In genomic region chr20:22563062-22563965, GRCh38 we compare ENCODE assay signal across 1 cellular context.
TF ChIP-seq lines count a peak whose summit lies in the region.

No MANE protein-coding gene starts in this region.

TF ChIP-seq in HepG2, 621 proteins besides CTCF, POLR2A, EP300 and RAD21 (continued from another document and continues in another):
- TF ChIP-seq TFDP2 (CRISPR knock-in tag; IDR thresholded peaks at IDR 0.05) (no peak), HNF1B (CRISPR knock-in tag; IDR thresholded peaks at IDR 0.05) (peak; percentile 46; the same call in 1 of the 2 replicates), KLF12 (CRISPR knock-in tag; IDR thresholded peaks at IDR 0.05; ENCODE audit: borderline replicate concordance) (peak; percentile 64), GATAD2A (CRISPR knock-in tag; IDR thresholded peaks at IDR 0.05) (peak; percentile 77), CHCHD3 (CRISPR knock-in tag; IDR thresholded peaks at IDR 0.05) (no peak), KLF16 (CRISPR knock-in tag; IDR thresholded peaks at IDR 0.05) (0 out of 4 replicates have a peak, but pooled peaks of 1 of the 2 experiments have one; percentile 16), MIER2 (CRISPR knock-in tag; IDR thresholded peaks at IDR 0.05) (no peak), ZNF546 (CRISPR knock-in tag; conservative IDR thresholded peaks at IDR 0.05) (no peak), CBFB (CRISPR knock-in tag; IDR thresholded peaks at IDR 0.05) (no peak), HOXD1 (CRISPR knock-in tag; IDR thresholded peaks at IDR 0.05) (0 out of 2 replicates have a peak, but pooled peaks have one; percentile 25), ZNF687 (CRISPR knock-in tag; IDR thresholded peaks at IDR 0.05) (peak; percentile 24; the same call in 1 of the 2 replicates), SAP130 (CRISPR knock-in tag; IDR thresholded peaks at IDR 0.05; ENCODE audit: low read depth) (peak; percentile 26; the same call in 1 of the 2 replicates), RBAK (CRISPR knock-in tag; IDR thresholded peaks at IDR 0.05) (no peak), FOXJ3 (CRISPR knock-in tag; IDR thresholded peaks at IDR 0.05; ENCODE audit: borderline replicate concordance) (peak; percentile 77), ZFP90 (CRISPR knock-in tag; IDR thresholded peaks at IDR 0.05; ENCODE audit: borderline replicate concordance) (0 out of 2 replicates have a peak, but pooled peaks have one; percentile 23), MEIS2 (CRISPR knock-in tag; IDR thresholded peaks at IDR 0.05) (0 out of 2 replicates have a peak, but pooled peaks have one; percentile 33), EZH2 (conservative IDR thresholded peaks at IDR 0.05; ENCODE audit: low read depth, low read length) (no peak), CREM (IDR thresholded peaks at IDR 0.05) (0 out of 2 replicates have a peak, but pooled peaks have one; percentile 28), CREM (CRISPR knock-in tag; IDR thresholded peaks at IDR 0.05) (no peak), POGZ (CRISPR knock-in tag; IDR thresholded peaks at IDR 0.05) (0 out of 2 replicates have a peak, but pooled peaks have one; percentile 44), KDM2A (CRISPR knock-in tag; IDR thresholded peaks at IDR 0.05; ENCODE audit: borderline replicate concordance, low read depth) (peak; percentile 39; the same call in 1 of the 2 replicates), TMF1 (CRISPR knock-in tag; IDR thresholded peaks at IDR 0.05; ENCODE audit: low read depth) (0 out of 2 replicates have a peak, but pooled peaks have one; percentile 65), SOX6 (IDR thresholded peaks at IDR 0.05) (no peak), SOX6 (CRISPR knock-in tag; IDR thresholded peaks at IDR 0.05) (peak; percentile 60; the same call in 1 of the 2 replicates), HIVEP1 (CRISPR knock-in tag; IDR thresholded peaks at IDR 0.05) (no peak), ZNF264 (CRISPR knock-in tag; IDR thresholded peaks at IDR 0.05) (0 out of 2 replicates have a peak, but pooled peaks have one; percentile 39), PHF21A (CRISPR knock-in tag; IDR thresholded peaks at IDR 0.05) (peak; percentile 68), MAFF (IDR thresholded peaks at IDR 0.05; ENCODE audit: low read depth, low read length) (no peak), ZNF556 (CRISPR knock-in tag; IDR thresholded peaks at IDR 0.05; ENCODE audit: borderline replicate concordance) (peak; percentile 38; the same call in 1 of the 2 replicates), ZNF484 (CRISPR knock-in tag; IDR thresholded peaks at IDR 0.05; ENCODE audit: borderline replicate concordance, low read depth) (no peak), ZNF274 (CRISPR knock-in tag; IDR thresholded peaks at IDR 0.05) (no peak), NR2F2 (IDR thresholded peaks at IDR 0.05; ENCODE audit: borderline replicate concordance, low read depth) (0 out of 2 replicates have a peak, but pooled peaks have one; percentile 16), GABPA (IDR thresholded peaks at IDR 0.05; ENCODE audit: low read depth, low read length) (no peak), GABPA (CRISPR knock-in tag; IDR thresholded peaks at IDR 0.05; ENCODE audit: low read depth) (peak; percentile 38; the same call in 1 of the 2 replicates), NFRKB (IDR thresholded peaks at IDR 0.05) (no peak), SALL2 (CRISPR knock-in tag; IDR thresholded peaks at IDR 0.05) (0 out of 2 replicates have a peak, but pooled peaks have one; percentile 45), SALL1 (CRISPR knock-in tag; IDR thresholded peaks at IDR 0.05) (peak; percentile 22; the same call in 1 of the 2 replicates), NFKB2 (CRISPR knock-in tag; IDR thresholded peaks at IDR 0.05; ENCODE audit: borderline replicate concordance) (no peak), ISL2 (CRISPR knock-in tag; IDR thresholded peaks at IDR 0.05) (peak; percentile 33; the same call in 1 of the 2 replicates)
- TF ChIP-seq, protein P1, sequence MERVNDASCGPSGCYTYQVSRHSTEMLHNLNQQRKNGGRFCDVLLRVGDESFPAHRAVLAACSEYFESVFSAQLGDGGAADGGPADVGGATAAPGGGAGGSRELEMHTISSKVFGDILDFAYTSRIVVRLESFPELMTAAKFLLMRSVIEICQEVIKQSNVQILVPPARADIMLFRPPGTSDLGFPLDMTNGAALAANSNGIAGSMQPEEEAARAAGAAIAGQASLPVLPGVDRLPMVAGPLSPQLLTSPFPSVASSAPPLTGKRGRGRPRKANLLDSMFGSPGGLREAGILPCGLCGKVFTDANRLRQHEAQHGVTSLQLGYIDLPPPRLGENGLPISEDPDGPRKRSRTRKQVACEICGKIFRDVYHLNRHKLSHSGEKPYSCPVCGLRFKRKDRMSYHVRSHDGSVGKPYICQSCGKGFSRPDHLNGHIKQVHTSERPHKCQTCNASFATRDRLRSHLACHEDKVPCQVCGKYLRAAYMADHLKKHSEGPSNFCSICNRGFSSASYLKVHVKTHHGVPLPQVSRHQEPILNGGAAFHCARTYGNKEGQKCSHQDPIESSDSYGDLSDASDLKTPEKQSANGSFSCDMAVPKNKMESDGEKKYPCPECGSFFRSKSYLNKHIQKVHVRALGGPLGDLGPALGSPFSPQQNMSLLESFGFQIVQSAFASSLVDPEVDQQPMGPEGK (CRISPR knock-in tag; IDR thresholded peaks at IDR 0.05), result 0 out of 2 replicates have a peak, but pooled peaks have one; percentile 6
- TF ChIP-seq, protein P2, sequence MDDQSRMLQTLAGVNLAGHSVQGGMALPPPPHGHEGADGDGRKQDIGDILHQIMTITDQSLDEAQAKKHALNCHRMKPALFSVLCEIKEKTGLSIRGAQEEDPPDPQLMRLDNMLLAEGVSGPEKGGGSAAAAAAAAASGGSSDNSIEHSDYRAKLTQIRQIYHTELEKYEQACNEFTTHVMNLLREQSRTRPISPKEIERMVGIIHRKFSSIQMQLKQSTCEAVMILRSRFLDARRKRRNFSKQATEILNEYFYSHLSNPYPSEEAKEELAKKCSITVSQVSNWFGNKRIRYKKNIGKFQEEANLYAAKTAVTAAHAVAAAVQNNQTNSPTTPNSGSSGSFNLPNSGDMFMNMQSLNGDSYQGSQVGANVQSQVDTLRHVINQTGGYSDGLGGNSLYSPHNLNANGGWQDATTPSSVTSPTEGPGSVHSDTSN (CRISPR knock-in tag; IDR thresholded peaks at IDR 0.05; ENCODE audit: borderline replicate concordance), result 0 out of 2 replicates have a peak, but pooled peaks have one; percentile 30
- TF ChIP-seq, protein P3, sequence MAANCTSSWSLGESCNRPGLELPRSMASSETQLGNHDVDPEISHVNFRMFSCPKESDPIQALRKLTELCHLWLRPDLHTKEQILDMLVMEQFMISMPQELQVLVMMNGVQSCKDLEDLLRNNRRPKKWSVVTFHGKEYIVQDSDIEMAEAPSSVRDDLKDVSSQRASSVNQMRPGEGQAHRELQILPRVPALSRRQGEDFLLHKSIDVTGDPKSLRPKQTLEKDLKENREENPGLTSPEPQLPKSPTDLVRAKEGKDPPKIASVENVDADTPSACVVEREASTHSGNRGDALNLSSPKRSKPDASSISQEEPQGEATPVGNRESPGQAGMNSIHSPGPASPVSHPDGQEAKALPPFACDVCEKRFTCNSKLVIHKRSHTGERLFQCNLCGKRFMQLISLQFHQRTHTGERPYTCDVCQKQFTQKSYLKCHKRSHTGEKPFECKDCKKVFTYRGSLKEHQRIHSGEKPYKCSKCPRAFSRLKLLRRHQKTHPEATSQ (CRISPR knock-in tag; IDR thresholded peaks at IDR 0.05; ENCODE audit: borderline replicate concordance), result peak; percentile 67; the same call in 1 of the 2 replicates
- TF ChIP-seq, protein P4, sequence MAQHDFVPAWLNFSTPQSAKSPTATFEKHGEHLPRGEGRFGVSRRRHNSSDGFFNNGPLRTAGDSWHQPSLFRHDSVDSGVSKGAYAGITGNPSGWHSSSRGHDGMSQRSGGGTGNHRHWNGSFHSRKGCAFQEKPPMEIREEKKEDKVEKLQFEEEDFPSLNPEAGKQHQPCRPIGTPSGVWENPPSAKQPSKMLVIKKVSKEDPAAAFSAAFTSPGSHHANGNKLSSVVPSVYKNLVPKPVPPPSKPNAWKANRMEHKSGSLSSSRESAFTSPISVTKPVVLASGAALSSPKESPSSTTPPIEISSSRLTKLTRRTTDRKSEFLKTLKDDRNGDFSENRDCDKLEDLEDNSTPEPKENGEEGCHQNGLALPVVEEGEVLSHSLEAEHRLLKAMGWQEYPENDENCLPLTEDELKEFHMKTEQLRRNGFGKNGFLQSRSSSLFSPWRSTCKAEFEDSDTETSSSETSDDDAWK (CRISPR knock-in tag; IDR thresholded peaks at IDR 0.05), result no peak
- TF ChIP-seq, protein P5, sequence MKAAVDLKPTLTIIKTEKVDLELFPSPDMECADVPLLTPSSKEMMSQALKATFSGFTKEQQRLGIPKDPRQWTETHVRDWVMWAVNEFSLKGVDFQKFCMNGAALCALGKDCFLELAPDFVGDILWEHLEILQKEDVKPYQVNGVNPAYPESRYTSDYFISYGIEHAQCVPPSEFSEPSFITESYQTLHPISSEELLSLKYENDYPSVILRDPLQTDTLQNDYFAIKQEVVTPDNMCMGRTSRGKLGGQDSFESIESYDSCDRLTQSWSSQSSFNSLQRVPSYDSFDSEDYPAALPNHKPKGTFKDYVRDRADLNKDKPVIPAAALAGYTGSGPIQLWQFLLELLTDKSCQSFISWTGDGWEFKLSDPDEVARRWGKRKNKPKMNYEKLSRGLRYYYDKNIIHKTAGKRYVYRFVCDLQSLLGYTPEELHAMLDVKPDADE (CRISPR knock-in tag; IDR thresholded peaks at IDR 0.05), result 0 out of 2 replicates have a peak, but pooled peaks have one; percentile 67
